ENCODE assay signal across 8 cellular contexts in the genomic region with DNA sequence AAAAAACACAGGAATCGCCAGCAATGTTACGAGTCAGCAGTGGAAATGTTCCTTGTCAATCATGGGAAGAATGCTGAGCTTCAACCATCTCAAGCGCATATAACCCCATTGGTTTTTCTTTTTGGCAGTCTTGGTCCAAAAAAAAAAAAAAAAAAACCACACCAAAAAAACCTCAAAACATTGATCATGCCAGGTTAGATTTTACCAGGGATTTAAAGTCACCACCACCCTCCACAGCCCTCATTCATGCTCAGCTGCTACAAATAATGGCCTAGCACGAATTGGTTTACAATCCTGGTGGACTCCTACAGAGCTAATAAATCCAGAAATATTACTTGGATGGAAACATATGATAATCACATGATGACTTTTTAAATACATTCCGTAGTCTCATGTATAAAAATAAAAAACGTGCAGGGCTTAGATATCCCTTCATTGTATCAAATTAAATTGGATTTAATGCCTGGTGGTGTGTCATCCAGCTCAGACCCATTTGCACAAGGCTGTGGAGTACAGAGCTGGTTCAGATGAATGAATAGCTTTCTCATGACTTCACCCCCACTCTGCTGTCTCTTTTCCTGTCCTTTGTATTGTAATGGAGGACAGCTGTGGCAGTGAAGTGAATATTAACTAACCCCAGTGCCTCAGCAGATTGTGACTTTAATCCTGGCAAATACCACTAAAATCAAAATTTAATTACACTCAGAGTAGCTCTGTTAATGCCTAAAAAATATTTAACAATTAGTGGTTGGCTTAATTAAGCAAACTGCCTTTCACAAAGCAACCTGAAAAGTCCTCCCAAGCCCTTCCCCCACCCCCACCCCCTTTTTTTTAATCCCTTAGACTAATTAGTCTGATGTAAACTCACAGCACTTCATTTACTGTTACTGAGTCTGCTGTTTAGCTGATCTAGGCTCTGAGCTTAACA.
DNase-seq lines count a peak whose midpoint lies in the region; ATAC-seq and TF ChIP-seq lines count a peak whose summit lies in the region.

No MANE protein-coding gene starts in this region.

- TF ChIP-seq CTCF in astrocyte of the spinal cord (IDR thresholded peaks at IDR 0.05; ENCODE audit: low read depth, low read length): no peak
- no peak for TF ChIP-seq CTCF in upper lobe of left lung (IDR thresholded peaks at IDR 0.05)
- no peak for TF ChIP-seq CTCF in right atrium auricular region (IDR thresholded peaks at IDR 0.05)

- H3K4me3 ChIP-seq in astrocyte of the spinal cord (ENCODE audit: low read depth, low read length): no peak overlapping the region
- H3K4me3 ChIP-seq in upper lobe of left lung: no peak overlapping the region
- H3K4me3 ChIP-seq in right atrium auricular region: no peak overlapping the region

- DNase-seq in Caki2 (ENCODE audit: low read depth) (peak; percentile 4), NCI-H1105 treated with DMSO at 0.1 percent for 48 hours (lab: John Stamatoyannopoulos, UW) (peak; percentile 64), astrocyte of the spinal cord (ENCODE audit: low read depth, low spot score) (peak; percentile 59), left kidney (ENCODE audit: low read depth, low spot score) (peak; percentile 62), activated gamma-delta T cell (lab: John Stamatoyannopoulos, UW) (no peak), upper lobe of left lung (no peak), right atrium auricular region (ENCODE audit: low spot score) (no peak)
- no peak for DNase-seq in activated CD4-positive, alpha-beta T cell treated with anti-CD3 and anti-CD28 coated beads for 1 hour

- H3K4me1 ChIP-seq in upper lobe of left lung: no peaks in the 10 kb centered on the region
- H3K4me1 ChIP-seq in right atrium auricular region: no peaks in the 10 kb centered on the region

- TF ChIP-seq EP300 in upper lobe of left lung (IDR thresholded peaks at IDR 0.05): no peak

- no peaks in the 10 kb centered on the region for H3K9me3 ChIP-seq in upper lobe of left lung
- peaks cover 0 to 4% of the 10 kb centered on the region in 2 donors for H3K9me3 ChIP-seq in right atrium auricular region

- ATAC-seq in upper lobe of left lung (ENCODE audit: low FRiP score in 2 of 2): no peak

- TF ChIP-seq POLR2A in upper lobe of left lung (IDR thresholded peaks at IDR 0.05): no peak

- in situ Hi-C loops in Caki2 (cut with HindIII; ENCODE audit: low pct_unique_long_range_greater_than_20kb, low sequenced_read_pairs): no loop called here
- in situ Hi-C loops in astrocyte of the spinal cord (cut with HindIII; ENCODE audit: low sequenced_read_pairs): no loop called here

- H3K36me3 ChIP-seq in upper lobe of left lung (no peaks in the 10 kb centered on the region), right atrium auricular region (no peaks in the 10 kb centered on the region)

- WGBS in upper lobe of left lung, 2 donors: 80 to 91% methylated on average over 6 of the region's 6 CpGs

- H3K27ac ChIP-seq in upper lobe of left lung (no peak overlapping the region), right atrium auricular region (no peak overlapping the region)

- H3K27me3 ChIP-seq in upper lobe of left lung: no peaks in the 10 kb centered on the region
- H3K27me3 ChIP-seq in right atrium auricular region: no peaks in the 10 kb centered on the region

Comparison
In these comparisons a context has a peak if more than half of its experiments do, and no peak if none do; other contexts are left out.
1. DNase-seq: peak in Caki2 (single experiment), NCI-H1105 treated with DMSO at 0.1 percent for 48 hours (single experiment), astrocyte of the spinal cord (single experiment) and left kidney (single experiment); none in activated CD4-positive, alpha-beta T cell treated with anti-CD3 and anti-CD28 coated beads for 1 hour (single experiment), activated gamma-delta T cell (single experiment), upper lobe of left lung (0 of 2) and right atrium auricular region (single experiment).